In genomic region chr1:223307544-223307943, GRCh38 we compare ENCODE assay signal across 9 cellular contexts. TPM values are rescaled to one million over a fixed set of nuclear protein-coding genes. Genes with fewer than 3 reads are reported as not detected.
"Had no signal": no experiment of that assay in that cellular context is flagged by ENCODE, and none has a peak within 500 bp of the region (broad histone marks: within the 10 kb centered on the region; RNA-seq: fewer than 3 reads in every experiment).

No MANE protein-coding gene starts in this region.

- DNase-seq: GDM1, GF-D8 had no signal

- FAIRE-seq: G401.6, GM12878, GM12891, GM12892, GM18507, GM19239 had no signal

- H3K4me3 ChIP-seq: GM12878 had no signal

RNA-seq across cellular contexts. Expression of gene SUSD4, which starts 56.4 kb away (rescaled TPM):
- total RNA-seq: G401 had no signal
